1 cellular context compared by ENCODE assay signal in genomic region chrX:15988661-15989603, GRCh38.
A peak's percentile ranks its signal among the peaks of the same experiment; 100 is the strongest.
TF ChIP-seq lines count a peak whose summit lies in the region.

No MANE protein-coding gene starts in this region.

TF ChIP-seq in SK-N-SH, 30 proteins besides CTCF, POLR2A, EP300 and RAD21 (continued from another document):
- no peak for TF ChIP-seq REST (IDR thresholded peaks at IDR 0.05; ENCODE audit: low read depth, low read length)
- peak; percentile 48; the same call in 1 of the 2 replicates for TF ChIP-seq GABPA (IDR thresholded peaks at IDR 0.05; ENCODE audit: low read depth)
- TF ChIP-seq JUND (IDR thresholded peaks at IDR 0.05) = peak; percentile 29
- no peak for TF ChIP-seq ZBTB33 (IDR thresholded peaks at IDR 0.05; ENCODE audit: borderline replicate concordance, low read depth)
- no peak for TF ChIP-seq POLR2AphosphoS5 (IDR thresholded peaks at IDR 0.05; ENCODE audit: low read depth, low read length)
